Comparison of ENCODE assay signal across 13 cellular contexts in genomic region chr2:67394734-67395133, GRCh38. TPM values are rescaled to one million over a fixed set of nuclear protein-coding genes. Genes with fewer than 3 reads are reported as not detected.
A peak's percentile ranks its signal among the peaks of the same experiment; 100 is the strongest.
DNase-seq lines count a peak whose midpoint lies in the region; ATAC-seq, FAIRE-seq and TF ChIP-seq lines count a peak whose summit lies in the region.
"Had no signal": no experiment of that assay in that cellular context is flagged by ENCODE, and none has a peak within 500 bp of the region (broad histone marks: within the 10 kb centered on the region; RNA-seq: fewer than 3 reads in every experiment).

No MANE protein-coding gene starts in this region.

- no peak overlapping the region for H3K4me2 ChIP-seq in HepG2 (ENCODE audit: low read depth, low read length)

- no peak overlapping the region for H2AFZ ChIP-seq in HepG2 (ENCODE audit: low read length)

- intact Hi-C loops in HepG2 (cut with micrococcal nuclease; ENCODE audit: unreplicated experiment) = loop anchor here (5.0 to 10.0 kb wide), 2 partner anchors 70 to 962 kb away; no protein-coding TSS in a partner anchor
- intact Hi-C loops in right lobe of liver (cut with DNase I) = no loop called here
- intact Hi-C loops in uterus (cut with DNase I; ENCODE audit: low total_unique reads) = no loop called here

- BruUV-seq in HepG2 (replicated peaks; lab: Mats Ljungman, UMichigan) = no TSS peak

- peaks cover 8% of the 10 kb centered on the region for H3K79me2 ChIP-seq in HepG2 (ENCODE audit: insufficient read depth, low read length)

- H3K36me3 ChIP-seq in HepG2 (replicated peaks in 1 of 2; ENCODE audit: control insufficient read depth in 1 of 2, insufficient read depth in 2 of 2, low read length in 2 of 2) (no peaks in the 10 kb centered on the region), right lobe of liver (no peaks in the 10 kb centered on the region), adipocyte (ENCODE audit: control insufficient read depth, insufficient read depth, low read length, severe bottlenecking) (no peaks in the 10 kb centered on the region), uterus (no peaks in the 10 kb centered on the region)
- H3K36me3 ChIP-seq: esophagus squamous epithelium, prostate gland, upper lobe of left lung had no signal

- TF ChIP-seq CTCF in HepG2 (CRISPR knock-in tag; IDR thresholded peaks at IDR 0.05) (no peak), right lobe of liver (IDR thresholded peaks at IDR 0.05) (no peak), fibroblast of pulmonary artery (IDR thresholded peaks at IDR 0.05; ENCODE audit: low read length, missing control alignments) (no peak), uterus (IDR thresholded peaks at IDR 0.05) (no peak)

- POLR2A ChIA-PET in HepG2 (lab: Yijun Ruan, JAX) = no interaction called here

- H3K9ac ChIP-seq in HepG2 (ENCODE audit: insufficient read depth, low read depth, low read length) (no peak overlapping the region), adipocyte (ENCODE audit: low read length) (no peak overlapping the region)

- peaks cover 13% of the 10 kb centered on the region for H3K4me1 ChIP-seq in HepG2 (ENCODE audit: insufficient read depth, low read length)
- H3K4me1 ChIP-seq in right lobe of liver = no peaks in the 10 kb centered on the region
- peaks cover 45% of the 10 kb centered on the region for H3K4me1 ChIP-seq in adipocyte (ENCODE audit: control insufficient read depth, insufficient read depth, low read length)
- H3K4me1 ChIP-seq in uterus = no peaks in the 10 kb centered on the region
- H3K4me1 ChIP-seq: prostate gland had no signal

- H3K27me3 ChIP-seq in HepG2 (ENCODE audit: control insufficient read depth in 1 of 2, insufficient read depth in 2 of 2, low read length in 2 of 2) (no peaks in the 10 kb centered on the region; a peak in 1 of 5 replicates), right lobe of liver (no peaks in the 10 kb centered on the region), adipocyte (replicated peaks; ENCODE audit: control insufficient read depth, insufficient read depth, low read length) (no peaks in the 10 kb centered on the region), uterus (no peaks in the 10 kb centered on the region)
- H3K27me3 ChIP-seq: esophagus squamous epithelium, upper lobe of left lung had no signal

- DNase-seq in HepG2 (ENCODE audit: low spot score) (no peak), right lobe of liver (no peak), adipocyte (ENCODE audit: low read depth) (peak; percentile 76), fibroblast of pulmonary artery (ENCODE audit: low read depth) (peak; percentile 66), NCI-H2227 treated with DMSO at 0.1 percent for 48 hours (lab: John Stamatoyannopoulos, UW) (no peak), uterus (no peak), amygdala (lab: John Stamatoyannopoulos, UW) (no peak)
- DNase-seq: activated CD4-positive, alpha-beta T cell treated with anti-CD3 and anti-CD28 coated beads, Interleukin-2, amount 10 ng/mL, durations not matched to agents 7 days and 5 days; DMS79; esophagus squamous epithelium; upper lobe of left lung had no signal

- no peak for TF ChIP-seq RAD21 in HepG2 (CRISPR knock-in tag; IDR thresholded peaks at IDR 0.05)

- in situ Hi-C loops in HepG2 (cut with HindIII; ENCODE audit: extremely low pct_ligation_motif_present, low pct_unique_long_range_greater_than_20kb) = no loop called here

- FAIRE-seq in HepG2 (lab: Jason Lieb, UNC) = no peak

- H3K27ac ChIP-seq in HepG2 (ENCODE audit: extremely low read length, insufficient read depth, low read length) = no peak overlapping the region
- H3K27ac ChIP-seq in right lobe of liver = no peak overlapping the region
- H3K27ac ChIP-seq in uterus = no peak overlapping the region
- H3K27ac ChIP-seq: esophagus squamous epithelium, prostate gland, upper lobe of left lung had no signal

- H3K4me3 ChIP-seq in HepG2 (replicated peaks in 1 of 3; ENCODE audit: insufficient read depth in 1 of 3, low read depth in 2 of 3, low read length in 3 of 3) (no peak overlapping the region), right lobe of liver (no peak overlapping the region), adipocyte (ENCODE audit: low read length) (no peak overlapping the region), fibroblast of pulmonary artery (replicated peaks; ENCODE audit: low read depth, low read length) (no peak overlapping the region), uterus (no peak overlapping the region)
- H3K4me3 ChIP-seq: esophagus squamous epithelium, prostate gland, upper lobe of left lung had no signal

- WGBS in HepG2 (ENCODE audit: low lambda C conversion rate) = 68% methylated on average over 3 of the region's 3 CpGs
- 96% methylated on average over 3 of the region's 3 CpGs for WGBS in right lobe of liver (ENCODE audit: insufficient coverage, low coverage, low lambda C conversion rate, missing lambda C conversion rate)

- TF ChIP-seq EP300 in HepG2 (IDR thresholded peaks at IDR 0.05; ENCODE audit: low read depth in 2 of 2, low read length in 2 of 2) (no peak), HepG2 (CRISPR knock-in tag; IDR thresholded peaks at IDR 0.05; ENCODE audit: borderline replicate concordance) (no peak)

- H4K20me1 ChIP-seq in HepG2 (ENCODE audit: insufficient read depth, low read length) = no peaks in the 10 kb centered on the region

- no peak for ATAC-seq in HepG2
- ATAC-seq in right lobe of liver = no peak
- no peak for ATAC-seq in HG03342 (IDR thresholded peaks at IDR 0.05; ENCODE audit: unreplicated experiment)

- TF ChIP-seq POLR2A in HepG2 (IDR thresholded peaks at IDR 0.05; ENCODE audit: insufficient read depth in 1 of 2, low read depth in 2 of 2, low read length in 2 of 2) = no peak
- no peak for TF ChIP-seq POLR2A in right lobe of liver (IDR thresholded peaks at IDR 0.05)
- no peak for TF ChIP-seq POLR2A in uterus (IDR thresholded peaks at IDR 0.05)

- H3K9me3 ChIP-seq in HepG2 (ENCODE audit: low read length) = no peaks in the 10 kb centered on the region
- no peaks in the 10 kb centered on the region for H3K9me3 ChIP-seq in right lobe of liver
- no peaks in the 10 kb centered on the region for H3K9me3 ChIP-seq in adipocyte (ENCODE audit: control insufficient read depth, low read length)
- H3K9me3 ChIP-seq in uterus = no peaks in the 10 kb centered on the region
- H3K9me3 ChIP-seq: esophagus squamous epithelium, prostate gland, upper lobe of left lung had no signal

- CTCF ChIA-PET in HepG2 (lab: Yijun Ruan, JAX; ENCODE audit: low intra/inter-chr PET ratio, low total read pairs) = no interaction called here

TF ChIP-seq in HepG2, 621 proteins besides CTCF, POLR2A, EP300 and RAD21 (continues in another document):
- no peak for TF ChIP-seq ZNF704 (CRISPR knock-in tag; IDR thresholded peaks at IDR 0.05; ENCODE audit: borderline replicate concordance)
- TF ChIP-seq CERS6 (CRISPR knock-in tag; IDR thresholded peaks at IDR 0.05) = no peak

RNA-seq across cellular contexts. Expression of gene ETAA1, which starts 2.4 kb away (rescaled TPM):
- total RNA-seq in HepG2 (2016; rRNA removed; fragmentation: Illumina TruSeq; extraction: Trizol) (16.2 and 20.7 TPM in 2 replicates), right lobe of liver (1 to 10 TPM; 2.8 to 8.0 (median 5.0) TPM), uterus (10 to 100 TPM; 14.6 to 37.6 (median 21.6) TPM)
- 3.1 and 3.3 TPM in 2 replicates for total RNA-seq in HepG2 (2016; cell fraction: cytosol; rRNA removed; fragmentation: Illumina TruSeq; extraction: Trizol; ENCODE audit: low read depth)
- total RNA-seq in HepG2 (2016; cell fraction: insoluble cytoplasmic fraction; rRNA removed; fragmentation: Illumina TruSeq; extraction: Trizol) = 16.0 and 19.3 TPM in 2 replicates
- 10.2 and 11.6 TPM in 2 replicates for total RNA-seq in HepG2 (2016; cell fraction: membrane; rRNA removed; fragmentation: Illumina TruSeq; extraction: Trizol)
- total RNA-seq in HepG2 (2016; cell fraction: nucleus; rRNA removed; fragmentation: Illumina TruSeq; extraction: Trizol) = 24.3 and 25.2 TPM in 2 replicates
- polyA plus RNA-seq in HepG2 (2011; rRNA removed) = 8.1 and 9.1 TPM in 2 replicates
- 2.8 and 4.6 TPM in 2 replicates for polyA plus RNA-seq in HepG2 (2011; cell fraction: cytosol; rRNA removed)
- polyA plus RNA-seq in HepG2 (2011; cell fraction: nucleus; rRNA removed) = 8.5 and 11.9 TPM in 2 replicates
- 8.3 and 12.7 TPM in 2 replicates for polyA plus RNA-seq in HepG2 (2012)
- 2.2 and 2.4 TPM in 2 replicates for polyA plus RNA-seq in HepG2 (2016; cell fraction: cytosol; fragmentation: Illumina TruSeq; extraction: Trizol; ENCODE audit: low read depth)
- polyA plus RNA-seq in HepG2 (2016; cell fraction: insoluble cytoplasmic fraction; fragmentation: Illumina TruSeq; extraction: Trizol; ENCODE audit: low read depth) = 18.9 TPM in 2 replicates
- polyA plus RNA-seq in HepG2 (2016; cell fraction: membrane; fragmentation: Illumina TruSeq; extraction: Trizol; ENCODE audit: low read depth) = 5.1 and 5.7 TPM in 2 replicates
- 33.2 and 36.9 TPM in 2 replicates for polyA plus RNA-seq in HepG2 (2016; cell fraction: nucleus; fragmentation: Illumina TruSeq; extraction: Trizol; ENCODE audit: insufficient read depth, low read depth)
- 1.9 and 3.6 TPM in 2 replicates for polyA minus RNA-seq in HepG2 (2011; rRNA and poly(A)+ RNA removed; ENCODE audit: low replicate concordance)
- polyA minus RNA-seq in HepG2 (2011; cell fraction: cytosol; rRNA and poly(A)+ RNA removed) = 6.2 and 7.2 TPM in 2 replicates
- 44.2 and 53.8 TPM in 2 replicates for polyA minus RNA-seq in HepG2 (2011; cell fraction: nucleus; rRNA and poly(A)+ RNA removed)

Comparison
In these comparisons a context has a peak if more than half of its experiments do, and no peak if none do; other contexts are left out.
1. DNase-seq: peak in adipocyte (single experiment) and fibroblast of pulmonary artery (single experiment); none in HepG2 (single experiment), right lobe of liver (0 of 3), NCI-H2227 treated with DMSO at 0.1 percent for 48 hours (single experiment), uterus (0 of 2) and amygdala (0 of 56).